ENCODE assay signal across 9 cellular contexts in the genomic region with DNA sequence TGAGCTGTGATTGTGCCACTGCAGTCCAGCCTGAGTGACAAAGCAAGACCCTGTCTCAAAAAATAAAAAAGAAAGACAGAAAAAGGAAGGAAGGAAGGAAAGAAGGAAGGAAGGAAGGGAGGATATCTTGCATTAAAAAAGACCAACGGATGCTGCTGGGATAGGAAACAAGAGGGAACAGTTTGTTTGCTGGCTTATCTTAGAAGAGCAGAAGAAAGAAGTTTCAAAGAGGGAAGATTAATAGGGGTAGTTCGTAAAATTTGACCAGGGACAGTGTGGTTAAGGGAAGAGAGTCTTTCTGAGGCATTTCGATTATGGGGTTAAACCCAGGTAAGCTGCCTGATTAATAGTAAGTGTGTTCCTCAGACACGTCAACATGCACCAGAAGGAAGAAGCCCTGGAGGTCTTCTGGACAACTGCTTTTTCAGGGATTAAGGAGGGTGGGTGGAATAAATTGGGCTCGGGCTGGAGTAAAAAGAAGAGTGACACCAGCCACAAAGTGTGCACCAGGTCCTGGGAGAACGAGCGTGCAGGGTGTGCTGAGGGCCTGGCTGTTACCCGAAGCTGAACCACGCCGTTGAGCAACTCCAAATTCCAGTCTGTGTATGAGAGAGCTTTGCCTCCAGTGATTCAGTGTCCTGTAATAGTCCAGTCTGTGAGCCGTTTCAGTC. TPM values are rescaled to one million over a fixed set of nuclear protein-coding genes. Genes with fewer than 3 reads are reported as not detected.
DNase-seq lines count a peak whose midpoint lies in the region; ATAC-seq and TF ChIP-seq lines count a peak whose summit lies in the region.
"Had no signal": no experiment of that assay in that cellular context is flagged by ENCODE, and none has a peak within 500 bp of the region (broad histone marks: within the 10 kb centered on the region; RNA-seq: fewer than 3 reads in every experiment).

No MANE protein-coding gene starts in this region.

- H2BK15ac ChIP-seq in H9 (ENCODE audit: low read depth, low read length): no peak overlapping the region

- H3K23ac ChIP-seq in H9 (ENCODE audit: insufficient read length, low read depth, low read length): no peak overlapping the region

- H3K27me3 ChIP-seq in CD8-positive, alpha-beta T cell (ENCODE audit: insufficient read depth, low read length): no peaks in the 10 kb centered on the region
- H3K27me3 ChIP-seq in H9 (ENCODE audit: insufficient read depth, low read length): no peaks in the 10 kb centered on the region

- CTCF ChIA-PET in CD8-positive, alpha-beta T cell (lab: Charles Lee): interaction anchor here (0.9 to 14.3 kb wide), 10 partner anchors 8 to 88 kb away, joined by 3 to 127 read pairs (median 10); no protein-coding TSS in a partner anchor

- no peaks in the 10 kb centered on the region for H3K79me1 ChIP-seq in H9 (ENCODE audit: insufficient read depth, low read depth, low read length, poor library complexity, severe bottlenecking)

- H3K23me2 ChIP-seq in H9 (ENCODE audit: insufficient read length, low read depth, low read length, poor library complexity, severe bottlenecking): no peaks in the 10 kb centered on the region

- no peak overlapping the region for H3K56ac ChIP-seq in H9 (ENCODE audit: insufficient read length, low read depth, low read length)

- H3K27me3 Mint-ChIP-seq in CD8-positive, alpha-beta T cell (ENCODE audit: low read depth): no peaks in the 10 kb centered on the region
- no peaks in the 10 kb centered on the region for H3K27me3 Mint-ChIP-seq in activated naive CD8-positive, alpha-beta T cell treated with anti-CD3 and anti-CD28 coated beads, Interleukin-2, amount 50 U/mL, for 24 hours
- H3K27me3 Mint-ChIP-seq in H9 (ENCODE audit: low read depth): no peaks in the 10 kb centered on the region

- H2BK120ac ChIP-seq in H9 (ENCODE audit: low read depth, low read length, poor library complexity, severe bottlenecking): no peak overlapping the region

- no peak overlapping the region for H3K14ac ChIP-seq in H9 (ENCODE audit: insufficient read depth, low read length)

- no peak overlapping the region for H3K9ac ChIP-seq in H9 (ENCODE audit: extremely low read depth, insufficient read length, low read length)

- H3K36me3 Mint-ChIP-seq in CD8-positive, alpha-beta T cell: peaks cover 49% of the 10 kb centered on the region
- peaks cover 3% of the 10 kb centered on the region for H3K36me3 Mint-ChIP-seq in activated naive CD8-positive, alpha-beta T cell treated with anti-CD3 and anti-CD28 coated beads, Interleukin-2, amount 50 U/mL, for 24 hours (ENCODE audit: low read depth)
- H3K36me3 Mint-ChIP-seq in H9 (ENCODE audit: insufficient read depth in 1 of 3, low read depth in 3 of 3): no peaks in the 10 kb centered on the region

- no peak overlapping the region for H2BK5ac ChIP-seq in H9 (ENCODE audit: insufficient read length, low read length)

- H4K5ac ChIP-seq in H9 (ENCODE audit: insufficient read length, low read depth, low read length): no peak overlapping the region

- no peak overlapping the region for H2BK20ac ChIP-seq in H9 (ENCODE audit: low read depth, low read length, poor library complexity, severe bottlenecking)

- no peak overlapping the region for H2AK5ac ChIP-seq in H9 (ENCODE audit: insufficient read length, low read length)

- H2BK12ac ChIP-seq in H9 (ENCODE audit: insufficient read length, low read depth, low read length): no peak overlapping the region

- H3K27ac Mint-ChIP-seq in CD8-positive, alpha-beta T cell: peak overlapping the region; percentile 94
- peak overlapping the region; percentile 97 for H3K27ac Mint-ChIP-seq in activated naive CD8-positive, alpha-beta T cell treated with anti-CD3 and anti-CD28 coated beads, Interleukin-2, amount 50 U/mL, for 24 hours
- H3K27ac Mint-ChIP-seq in H9: peak overlapping the region in 1 of 3 experiments; percentile 1; a peak in 1 of 7 replicates

- H3K9me3 Mint-ChIP-seq in CD8-positive, alpha-beta T cell: no peaks in the 10 kb centered on the region
- no peaks in the 10 kb centered on the region for H3K9me3 Mint-ChIP-seq in activated naive CD8-positive, alpha-beta T cell treated with anti-CD3 and anti-CD28 coated beads, Interleukin-2, amount 50 U/mL, for 24 hours
- H3K9me3 Mint-ChIP-seq in H9: no peaks in the 10 kb centered on the region

- no peak overlapping the region for H2AFZ ChIP-seq in H9 (ENCODE audit: low read length)

- H3K4me3 ChIP-seq in CD8-positive, alpha-beta T cell (ENCODE audit: low read depth, low read length): peak overlapping the region; percentile 12
- H3K4me3 ChIP-seq: GM12878 had no signal

- TF ChIP-seq CTCF in CD8-positive, alpha-beta T cell (IDR thresholded peaks at IDR 0.05): no peak
- no peak for TF ChIP-seq CTCF in H9 (conservative IDR thresholded peaks at IDR 0.05)

- intact Hi-C loops in CD8-positive, alpha-beta T cell (cut with DNase I, micrococcal nuclease): loop anchor here in 1 of 2 experiments (1.0 kb wide), 2 partner anchors 7 to 8 kb away; no protein-coding TSS in a partner anchor

- no peaks in the 10 kb centered on the region for H3K36me3 ChIP-seq in CD8-positive, alpha-beta T cell (ENCODE audit: insufficient read depth, low read length)

- H3K79me2 ChIP-seq in H9 (ENCODE audit: insufficient read depth, low read length): no peaks in the 10 kb centered on the region

- no peak overlapping the region for H3T11ph ChIP-seq in H9 (ENCODE audit: low read length)

- H3K9me3 ChIP-seq in CD8-positive, alpha-beta T cell (ENCODE audit: low read length): no peaks in the 10 kb centered on the region
- no peaks in the 10 kb centered on the region for H3K9me3 ChIP-seq in H9 (ENCODE audit: control insufficient read depth, low read depth, low read length)

- no CpG with 5 or more reads among the region's 11 CpGs for WGBS in H9 (ENCODE audit: extremely low coverage, insufficient read length, low lambda C conversion rate)

- H3K4me3 Mint-ChIP-seq in CD8-positive, alpha-beta T cell: peak overlapping the region; percentile 77
- H3K4me3 Mint-ChIP-seq in activated naive CD8-positive, alpha-beta T cell treated with anti-CD3 and anti-CD28 coated beads, Interleukin-2, amount 50 U/mL, for 24 hours: peak overlapping the region; percentile 75
- no peak overlapping the region for H3K4me3 Mint-ChIP-seq in H9

- POLR2A ChIA-PET in CD8-positive, alpha-beta T cell (lab: Charles Lee): interaction anchor here (1.2 to 12.5 kb wide), 6 partner anchors 8 to 78 kb away, joined by 4 to 183 read pairs (median 14); no protein-coding TSS in a partner anchor

- no peak overlapping the region for H3K4ac ChIP-seq in H9 (ENCODE audit: low read depth, low read length)

- H3K27ac ChIP-seq in CD8-positive, alpha-beta T cell (ENCODE audit: low read depth, low read length): peak overlapping the region; percentile 41
- no peak overlapping the region for H3K27ac ChIP-seq in H9 (ENCODE audit: insufficient read length, low read depth, low read length)

- H4K91ac ChIP-seq in H9 (ENCODE audit: insufficient read length, low read depth, low read length): no peak overlapping the region

- no peak overlapping the region for H4K8ac ChIP-seq in H9 (replicated peaks; ENCODE audit: insufficient read length, low read depth, low read length)

- no peak overlapping the region for H3K4me2 ChIP-seq in H9 (ENCODE audit: insufficient read depth, insufficient read length, low read length)

- no peak for DNase-seq in CD8-positive, alpha-beta T cell
- peak; percentile 69 for DNase-seq in LHCN-M2 (ENCODE audit: low read depth)
- no peak for DNase-seq in activated naive CD8-positive, alpha-beta T cell treated with anti-CD3 and anti-CD28 coated beads, Interleukin-2, amount 50 U/mL, for 24 hours
- peak; percentile 47 for DNase-seq in myocyte (ENCODE audit: low read depth)
- no peak for DNase-seq in RPMI8226
- DNase-seq in H9: no peak
- no peak for DNase-seq in SW 1271 (lab: John Stamatoyannopoulos, UW)

- H3K18ac ChIP-seq in H9 (ENCODE audit: insufficient read length, low read depth, low read length): no peak overlapping the region

- no peak for ATAC-seq in CD8-positive, alpha-beta T cell
- ATAC-seq in activated naive CD8-positive, alpha-beta T cell treated with anti-CD3 and anti-CD28 coated beads, Interleukin-2, amount 50 U/mL, for 24 hours: no peak
- no peak for ATAC-seq in HG03039 (IDR thresholded peaks at IDR 0.05; ENCODE audit: unreplicated experiment)
- ATAC-seq: GM12878 had no signal

- H3K4me1 ChIP-seq in CD8-positive, alpha-beta T cell (ENCODE audit: insufficient read depth, low read length): peaks cover 72% of the 10 kb centered on the region
- H3K4me1 ChIP-seq in H9 (ENCODE audit: insufficient read depth, low read length): no peaks in the 10 kb centered on the region

- H3K4me1 Mint-ChIP-seq in CD8-positive, alpha-beta T cell (ENCODE audit: low read depth): peaks cover 76% of the 10 kb centered on the region
- H3K4me1 Mint-ChIP-seq in activated naive CD8-positive, alpha-beta T cell treated with anti-CD3 and anti-CD28 coated beads, Interleukin-2, amount 50 U/mL, for 24 hours: peaks cover 79% of the 10 kb centered on the region
- H3K4me1 Mint-ChIP-seq in H9: no peaks in the 10 kb centered on the region

- H4K20me1 ChIP-seq in H9 (ENCODE audit: control insufficient read depth, insufficient read depth, insufficient read length): no peaks in the 10 kb centered on the region

RNA-seq across cellular contexts. Expression of a gene that starts 24.8 kb away (rescaled TPM):
- 100 to 1,000 TPM; 250 to 257 TPM for total RNA-seq in CD8-positive, alpha-beta T cell
- total RNA-seq in LHCN-M2 (2014; rRNA removed) (not detected in 2 replicates), myocyte (not detected in 2 replicates), H9 (2021) (not detected in 2 replicates)
- not detected for polyA plus RNA-seq in LHCN-M2 (2012)
- polyA plus RNA-seq in myocyte (2012): not detected

Comparison
In these comparisons a context has a peak if more than half of its experiments do, and no peak if none do; other contexts are left out.
1. DNase-seq: peak in LHCN-M2 (single experiment) and myocyte (single experiment); none in CD8-positive, alpha-beta T cell (0 of 7), activated naive CD8-positive, alpha-beta T cell treated with anti-CD3 and anti-CD28 coated beads, Interleukin-2, amount 50 U/mL, for 24 hours (single experiment), RPMI8226 (single experiment), H9 (single experiment) and SW 1271 (0 of 2).
2. H3K4me3 Mint-ChIP-seq: peak in CD8-positive, alpha-beta T cell (single experiment) and activated naive CD8-positive, alpha-beta T cell treated with anti-CD3 and anti-CD28 coated beads, Interleukin-2, amount 50 U/mL, for 24 hours (single experiment); none in H9 (0 of 2).
3. RNA of a gene that starts 24.8 kb away (total RNA-seq): 250 to 257 TPM in CD8-positive, alpha-beta T cell; not detected in LHCN-M2, not detected in myocyte and not detected in H9; every median in the first group is over 100 times any median in the second.